ENCODE assay signal across 17 cellular contexts in genomic region chr2:150126143-150126725, GRCh38.
DNase-seq lines count a peak whose midpoint lies in the region; ATAC-seq lines count a peak whose summit lies in the region.
"Had no signal": no experiment of that assay in that cellular context is flagged by ENCODE, and none has a peak within 500 bp of the region (broad histone marks: within the 10 kb centered on the region; RNA-seq: fewer than 3 reads in every experiment).

No MANE protein-coding gene starts in this region.

- H4K20me1 ChIP-seq in BLaER1: no peaks in the 10 kb centered on the region

- POLR2A ChIA-PET in activated CD4-positive, alpha-beta memory T cell treated with anti-CD3 and anti-CD28 coated beads, Interleukin-2, amount 10 ng/mL, durations not matched to agents 7 days and 5 days (lab: Charles Lee): no interaction called here

- 0 out of 2 replicates have a peak, but pooled peaks cover 4% of the 10 kb centered on the region for H3K36me3 ChIP-seq in BLaER1
- H3K36me3 ChIP-seq in aorta (ENCODE audit: control insufficient read depth in 1 of 2, insufficient read depth in 2 of 2, low read length in 1 of 2): no peaks in the 10 kb centered on the region
- H3K36me3 ChIP-seq in HAP-1 (replicated peaks): no peaks in the 10 kb centered on the region
- H3K36me3 ChIP-seq: cardiac muscle cell, MG63, Peyer's patch had no signal

- H3K4me3 ChIP-seq in BLaER1 (no peak overlapping the region), aorta (ENCODE audit: low read length in 2 of 2) (no peak overlapping the region), HAP-1 (no peak overlapping the region)
- H3K4me3 ChIP-seq: cardiac muscle cell, MG63, Peyer's patch had no signal

- CTCF ChIA-PET in activated CD4-positive, alpha-beta memory T cell treated with anti-CD3 and anti-CD28 coated beads, Interleukin-2, amount 10 ng/mL, durations not matched to agents 7 days and 5 days (lab: Charles Lee): no interaction called here

- peak; percentile 20 for DNase-seq in NCI-H226
- DNase-seq in dermis blood vessel endothelial cell: peak; percentile 75
- peak; percentile 58 to 70 for DNase-seq in lung microvascular endothelial cell (ENCODE audit: low read depth in 2 of 2)
- no peak for DNase-seq in aorta
- no peak for DNase-seq in activated CD4-positive, alpha-beta memory T cell treated with anti-CD3 and anti-CD28 coated beads, Interleukin-2, amount 10 ng/mL, durations not matched to agents 7 days and 5 days
- no peak for DNase-seq in HAP-1 (ENCODE audit: low spot score in 2 of 2)
- DNase-seq: activated CD4-positive, CD25-positive, alpha-beta regulatory T cell treated with anti-CD3 and anti-CD28 coated beads, Interleukin-2, amount 50 U/mL, for 72 hours; activated CD8-positive, alpha-beta memory T cell treated with anti-CD3 and anti-CD28 coated beads, Interleukin-2, amount 50 U/mL, for 4 hours; activated naive CD4-positive, alpha-beta T cell treated with anti-CD3 and anti-CD28 coated beads, Interleukin-2, amount 50 U/mL, for 16 hours; NCI-H2081; NCI-H69; Peyer's patch; stimulated activated CD4-positive, alpha-beta T cell treated with anti-CD3 and anti-CD28 coated beads, Interleukin-2, amount 100 ng/mL, for 24 hours had no signal

- no peak overlapping the region for H3K4me3 Mint-ChIP-seq in activated CD4-positive, alpha-beta memory T cell treated with anti-CD3 and anti-CD28 coated beads, Interleukin-2, amount 10 ng/mL, durations not matched to agents 7 days and 5 days

- no peak overlapping the region for H3K27ac Mint-ChIP-seq in activated CD4-positive, alpha-beta memory T cell treated with anti-CD3 and anti-CD28 coated beads, Interleukin-2, amount 10 ng/mL, durations not matched to agents 7 days and 5 days

- no peaks in the 10 kb centered on the region for H3K27me3 Mint-ChIP-seq in activated CD4-positive, alpha-beta memory T cell treated with anti-CD3 and anti-CD28 coated beads, Interleukin-2, amount 10 ng/mL, durations not matched to agents 7 days and 5 days

- no peaks in the 10 kb centered on the region for H3K36me3 Mint-ChIP-seq in activated CD4-positive, alpha-beta memory T cell treated with anti-CD3 and anti-CD28 coated beads, Interleukin-2, amount 10 ng/mL, durations not matched to agents 7 days and 5 days (ENCODE audit: low read depth)

- H3K9me3 Mint-ChIP-seq in activated CD4-positive, alpha-beta memory T cell treated with anti-CD3 and anti-CD28 coated beads, Interleukin-2, amount 10 ng/mL, durations not matched to agents 7 days and 5 days: no peaks in the 10 kb centered on the region

- H3K4me1 Mint-ChIP-seq in activated CD4-positive, alpha-beta memory T cell treated with anti-CD3 and anti-CD28 coated beads, Interleukin-2, amount 10 ng/mL, durations not matched to agents 7 days and 5 days: no peaks in the 10 kb centered on the region

- H3K4me1 ChIP-seq in BLaER1 (peaks cover 20% of the 10 kb centered on the region), aorta (ENCODE audit: control insufficient read depth in 1 of 2, insufficient read depth in 2 of 2, low read length in 2 of 2) (no peaks in the 10 kb centered on the region), HAP-1 (no peaks in the 10 kb centered on the region)
- H3K4me1 ChIP-seq: Peyer's patch had no signal

- ATAC-seq in aorta (ENCODE audit: low FRiP score): no peak
- ATAC-seq in GM21515 (IDR thresholded peaks at IDR 0.05; ENCODE audit: unreplicated experiment): no peak

- no peak overlapping the region for H3K9ac ChIP-seq in BLaER1

- peak overlapping the region; percentile 58 for H3K4me2 ChIP-seq in BLaER1

- 97% methylated on average over 6 of the region's 6 CpGs for WGBS in aorta, 2 donors

- in situ Hi-C loops in HAP-1 (cut with MboI; ENCODE audit: low sequenced_read_pairs): no loop called here

- H3K9me3 ChIP-seq in BLaER1: peaks cover 19% of the 10 kb centered on the region
- H3K9me3 ChIP-seq in aorta (ENCODE audit: control insufficient read depth, low read length): no peaks in the 10 kb centered on the region
- H3K9me3 ChIP-seq in HAP-1: no peaks in the 10 kb centered on the region
- H3K9me3 ChIP-seq: MG63, Peyer's patch had no signal

- H3K27ac ChIP-seq in BLaER1: 0 out of 2 replicates have a peak overlapping the region, but pooled peaks have one; percentile 19
- no peak overlapping the region for H3K27ac ChIP-seq in aorta (ENCODE audit: low read depth in 1 of 2, low read length in 2 of 2)
- H3K27ac ChIP-seq: cardiac muscle cell, Peyer's patch had no signal

- intact Hi-C loops in aorta (cut with DNase I): no loop called here

- H3K27me3 ChIP-seq in BLaER1: no peaks in the 10 kb centered on the region
- H3K27me3 ChIP-seq in aorta (ENCODE audit: control insufficient read depth in 1 of 2, insufficient read depth in 2 of 2, low read length in 1 of 2): no peaks in the 10 kb centered on the region
- H3K27me3 ChIP-seq in HAP-1 (ENCODE audit: low read depth): no peaks in the 10 kb centered on the region
- H3K27me3 ChIP-seq: cardiac muscle cell, MG63, Peyer's patch had no signal

Comparison
In these comparisons a context has a peak if more than half of its experiments do, and no peak if none do; other contexts are left out.
1. DNase-seq: peak in NCI-H226 (single experiment), dermis blood vessel endothelial cell (single experiment) and lung microvascular endothelial cell (2 of 2); none in aorta (0 of 2), activated CD4-positive, alpha-beta memory T cell treated with anti-CD3 and anti-CD28 coated beads, Interleukin-2, amount 10 ng/mL, durations not matched to agents 7 days and 5 days (single experiment) and HAP-1 (0 of 2).